1 cellular context compared by ENCODE assay signal in genomic region chr2:237181844-237182243, GRCh38.
TF ChIP-seq lines count a peak whose summit lies in the region.

No MANE protein-coding gene starts in this region.

TF ChIP-seq in SK-N-SH, 30 proteins besides CTCF, POLR2A, EP300 and RAD21 (continued from another document):
- no peak for TF ChIP-seq USF2 (IDR thresholded peaks at IDR 0.05; ENCODE audit: borderline replicate concordance, low read depth, low read length)
- TF ChIP-seq RXRA (IDR thresholded peaks at IDR 0.05; ENCODE audit: borderline replicate concordance, low read depth) = peak; percentile 46; the same call in 1 of the 2 replicates
- TF ChIP-seq RCOR1 (IDR thresholded peaks at IDR 0.05; ENCODE audit: low read length) = no peak
- TF ChIP-seq EZH2phosphoT487 (IDR thresholded peaks at IDR 0.05; ENCODE audit: borderline replicate concordance, low read depth) = no peak
- TF ChIP-seq NFIC (IDR thresholded peaks at IDR 0.05; ENCODE audit: borderline replicate concordance) = no peak
- no peak for TF ChIP-seq MEF2A (IDR thresholded peaks at IDR 0.05; ENCODE audit: borderline replicate concordance, low read depth)
- no peak for TF ChIP-seq GABPA (IDR thresholded peaks at IDR 0.05; ENCODE audit: low read depth)
- TF ChIP-seq YY1 (IDR thresholded peaks at IDR 0.05; ENCODE audit: low read depth) = no peak
